ENCODE assay signal across 9 cellular contexts in genomic region chr6:96925290-96925687, GRCh38. TPM values are rescaled to one million over a fixed set of nuclear protein-coding genes. Genes with fewer than 3 reads are reported as not detected.
DNase-seq lines count a peak whose midpoint lies in the region; ATAC-seq, FAIRE-seq and TF ChIP-seq lines count a peak whose summit lies in the region.
"Had no signal": no experiment of that assay in that cellular context is flagged by ENCODE, and none has a peak within 500 bp of the region (broad histone marks: within the 10 kb centered on the region; RNA-seq: fewer than 3 reads in every experiment).

No MANE protein-coding gene starts in this region.

- CTCF ChIA-PET in PC-9 (lab: Charles Lee) (no interaction called here), endothelial cell of umbilical vein (lab: Charles Lee) (interaction anchor here (1.4 kb wide), 1 partner anchor 10 kb away, joined by 3 read pairs; no protein-coding TSS in a partner anchor)

- peak overlapping the region; percentile 95 for H3K4me2 ChIP-seq in PC-9
- peak overlapping the region; percentile 61 for H3K4me2 ChIP-seq in endothelial cell of umbilical vein (ENCODE audit: insufficient read depth, low read length)

- TF ChIP-seq CTCF in GM06990 (IDR thresholded peaks at IDR 0.05; ENCODE audit: insufficient read depth, low read length, poor library complexity, severe bottlenecking) (no peak), PC-9 (conservative IDR thresholded peaks at IDR 0.05) (no peak), endothelial cell of umbilical vein (IDR thresholded peaks at IDR 0.05; ENCODE audit: extremely low read depth in 1 of 2, insufficient read depth in 1 of 2, low read depth in 1 of 2, low read length in 2 of 2) (no peak), pancreas (IDR thresholded peaks at IDR 0.05) (no peak)

- no peak for TF ChIP-seq POLR2A in endothelial cell of umbilical vein (IDR thresholded peaks at IDR 0.05; ENCODE audit: low read depth, low read length)

- H3K27ac ChIP-seq in PC-9 (no peak overlapping the region), endothelial cell of umbilical vein (ENCODE audit: insufficient read depth, low read depth, low read length) (no peak overlapping the region), pancreas (peak overlapping the region in 2 of 4 donors; percentile 80 to 88)

- DNase-seq in GM06990 (ENCODE audit: extremely low read depth, insufficient read length): no peak
- no peak for DNase-seq in PC-9
- DNase-seq in endothelial cell of umbilical vein (ENCODE audit: low read depth, low spot score): no peak
- no peak for DNase-seq in pancreas
- DNase-seq in NCI-H146 (lab: John Stamatoyannopoulos, UW): no peak
- DNase-seq: T-helper 9 cell had no signal

- no peaks in the 10 kb centered on the region for H3K9me2 ChIP-seq in PC-9 (ENCODE audit: insufficient read depth)

- no peaks in the 10 kb centered on the region for H3K9me3 ChIP-seq in PC-9 (ENCODE audit: insufficient read depth, low read depth)
- no peaks in the 10 kb centered on the region for H3K9me3 ChIP-seq in endothelial cell of umbilical vein (replicated peaks; ENCODE audit: control insufficient read depth, insufficient read depth, low read length)
- no peaks in the 10 kb centered on the region for H3K9me3 ChIP-seq in pancreas

- H3F3A ChIP-seq in PC-9 (ENCODE audit: insufficient read depth, low read depth): peaks cover 14% of the 10 kb centered on the region; the same call in 1 of the 2 replicates

- no peak overlapping the region for H3K9ac ChIP-seq in endothelial cell of umbilical vein (replicated peaks; ENCODE audit: extremely low read depth, insufficient read depth, low read length)

- peak overlapping the region; percentile 83 for H3K4me3 ChIP-seq in GM06990 (replicated peaks; ENCODE audit: low read depth, low read length)
- peak overlapping the region; percentile 85 for H3K4me3 ChIP-seq in PC-9
- H3K4me3 ChIP-seq in endothelial cell of umbilical vein (replicated peaks in 1 of 3; ENCODE audit: insufficient read depth in 1 of 3, low read depth in 1 of 3, low read length in 3 of 3): no peak overlapping the region
- peak overlapping the region; percentile 47 to 65 (median 55) for H3K4me3 ChIP-seq in pancreas

- FAIRE-seq in endothelial cell of umbilical vein (lab: Jason Lieb, UNC): no peak
- FAIRE-seq in pancreas (lab: Jason Lieb, UNC): no peak

- H3K27me3 ChIP-seq in GM06990 (replicated peaks; ENCODE audit: control insufficient read depth, insufficient read depth, low read length) (no peaks in the 10 kb centered on the region), PC-9 (ENCODE audit: insufficient read depth, low read depth) (no peaks in the 10 kb centered on the region), endothelial cell of umbilical vein (ENCODE audit: control insufficient read depth in 2 of 2, insufficient read depth in 2 of 2, low read length in 2 of 2) (peaks cover 24 to 68% of the 10 kb centered on the region in 2 experiments), pancreas (no peaks in the 10 kb centered on the region)

- H3K79me2 ChIP-seq in PC-9 (ENCODE audit: low read depth) (no peaks in the 10 kb centered on the region), endothelial cell of umbilical vein (ENCODE audit: control insufficient read depth, insufficient read depth, low read length) (no peaks in the 10 kb centered on the region)

- no peak for ATAC-seq in pancreas
- ATAC-seq in esophagus mucosa: no peak
- no peak for ATAC-seq in HG03139 (IDR thresholded peaks at IDR 0.05; ENCODE audit: unreplicated experiment)
- no peak for ATAC-seq in HG02678 (IDR thresholded peaks at IDR 0.05; ENCODE audit: unreplicated experiment)

- H3K4me1 ChIP-seq in PC-9 (replicated peaks; ENCODE audit: insufficient read depth) (peaks cover 16% of the 10 kb centered on the region), endothelial cell of umbilical vein (ENCODE audit: control insufficient read depth, extremely low read depth, insufficient read depth, low read length) (peaks cover 4% of the 10 kb centered on the region), pancreas (peaks cover 0 to 4% (median 0%) of the 10 kb centered on the region in 3 donors)

- BruUV-seq in PC-9 (replicated peaks; lab: Mats Ljungman, UMichigan) (no TSS peak), endothelial cell of umbilical vein (replicated peaks; lab: Mats Ljungman, UMichigan) (no TSS peak)

- H3K9me1 ChIP-seq in endothelial cell of umbilical vein (replicated peaks; ENCODE audit: control insufficient read depth, extremely low read depth, insufficient read depth, low read length): no peaks in the 10 kb centered on the region

- H2AFZ ChIP-seq in PC-9 (peak overlapping the region; percentile 93; the same call in 1 of the 2 replicates), endothelial cell of umbilical vein (ENCODE audit: low read depth, low read length) (no peak overlapping the region)

- intact Hi-C loops in PC-9 (cut with micrococcal nuclease; ENCODE audit: unreplicated experiment): no loop called here
- intact Hi-C loops in endothelial cell of umbilical vein (cut with micrococcal nuclease): loop anchor here (2.0 kb wide), 1 partner anchor 26 kb away; no protein-coding TSS in a partner anchor
- intact Hi-C loops in pancreas (cut with DNase I): no loop called here

- POLR2A ChIA-PET in PC-9 (lab: Charles Lee; ENCODE audit: unreplicated experiment): no interaction called here
- POLR2A ChIA-PET in endothelial cell of umbilical vein (lab: Charles Lee): no interaction called here

- dilution Hi-C loops in endothelial cell of umbilical vein (cut with MboI; ENCODE audit: extremely low pct_ligation_motif_present, low sequenced_read_pairs): no loop called here

- H3K36me3 ChIP-seq in GM06990 (ENCODE audit: control insufficient read depth, insufficient read depth, low read length) (no peaks in the 10 kb centered on the region), PC-9 (ENCODE audit: low read depth) (no peaks in the 10 kb centered on the region), endothelial cell of umbilical vein (ENCODE audit: control insufficient read depth in 2 of 2, extremely low read depth in 1 of 2, insufficient read depth in 2 of 2, low read length in 2 of 2) (no peaks in the 10 kb centered on the region), pancreas (no peaks in the 10 kb centered on the region)

- H4K20me1 ChIP-seq in PC-9 (ENCODE audit: insufficient read depth) (no peaks in the 10 kb centered on the region), endothelial cell of umbilical vein (replicated peaks; ENCODE audit: control insufficient read depth, extremely low read depth, insufficient read depth, low read length) (no peaks in the 10 kb centered on the region)

- 15% methylated on average over 8 of the region's 8 CpGs for WGBS in pancreas, 2 donors

TF ChIP-seq in endothelial cell of umbilical vein, 7 proteins besides CTCF, POLR2A, EP300 and RAD21:
- TF ChIP-seq GATA2 (IDR thresholded peaks at IDR 0.05; ENCODE audit: insufficient read depth, insufficient read length, low read depth, low read length) (no peak), FOS (IDR thresholded peaks at IDR 0.05; ENCODE audit: borderline replicate concordance, insufficient read depth, low read length) (no peak), JUN (IDR thresholded peaks at IDR 0.05; ENCODE audit: borderline replicate concordance, insufficient read depth, insufficient read length, low read depth) (no peak), MYC (IDR thresholded peaks at IDR 0.05; ENCODE audit: low read depth, low read length) (no peak), MAX (IDR thresholded peaks at IDR 0.05; ENCODE audit: insufficient read depth, insufficient read length) (no peak), POLR2AphosphoS5 (IDR thresholded peaks at IDR 0.05; ENCODE audit: insufficient read depth, low read depth, low read length) (no peak), EZH2 (IDR thresholded peaks at IDR 0.05; ENCODE audit: borderline replicate concordance, low read depth, low read length, severe bottlenecking) (no peak)

RNA-seq across cellular contexts. Expression of gene KLHL32, which starts 0.8 kb away (rescaled TPM):
- total RNA-seq in PC-9 (2021) (0.44 and 0.83 TPM in 2 replicates), endothelial cell of umbilical vein (not detected in 2 replicates), pancreas (1 to 10 TPM in 1 of 6 donors, under 1 TPM in 5; 0.37 to 1.3 (median 0.43) TPM), esophagus mucosa (not detected)
- polyA plus RNA-seq in endothelial cell of umbilical vein (0.04 and 0.10 TPM in 2 replicates), pancreas (1 to 10 TPM in 1 of 2 donors, under 1 TPM in 1; 0.49 to 1.2 TPM)
- polyA plus RNA-seq in endothelial cell of umbilical vein (2011; cell fraction: cytosol; rRNA removed): not detected in 2 replicates
- 0.05 TPM in 1 of 2 replicates, not detected in the other for polyA plus RNA-seq in endothelial cell of umbilical vein (2011; cell fraction: nucleus; rRNA removed)
- not detected in 2 replicates for polyA plus RNA-seq in endothelial cell of umbilical vein (2012)
- not detected in 2 replicates for polyA minus RNA-seq in endothelial cell of umbilical vein
- polyA minus RNA-seq in endothelial cell of umbilical vein (2011; cell fraction: cytosol; rRNA and poly(A)+ RNA removed): not detected
- not detected in 2 replicates for polyA minus RNA-seq in endothelial cell of umbilical vein (2011; cell fraction: nucleus; rRNA and poly(A)+ RNA removed)

RNA-seq across cellular contexts. Expression of gene NDUFAF4, which starts 27.6 kb away (rescaled TPM):
- 32.1 and 35.7 TPM in 2 replicates for total RNA-seq in PC-9 (2021)
- total RNA-seq in endothelial cell of umbilical vein: 39.8 and 44.6 TPM in 2 replicates
- 5.9 and 8.8 TPM in 2 replicates for polyA plus RNA-seq in endothelial cell of umbilical vein
- 31.5 and 31.8 TPM in 2 replicates for polyA plus RNA-seq in endothelial cell of umbilical vein (2011; cell fraction: cytosol; rRNA removed)
- polyA plus RNA-seq in endothelial cell of umbilical vein (2011; cell fraction: nucleus; rRNA removed): 11.0 and 16.4 TPM in 2 replicates
- 35.4 and 58.2 TPM in 2 replicates for polyA plus RNA-seq in endothelial cell of umbilical vein (2012)
- 2.5 and 3.9 TPM in 2 replicates for polyA minus RNA-seq in endothelial cell of umbilical vein
- polyA minus RNA-seq in endothelial cell of umbilical vein (2011; cell fraction: cytosol; rRNA and poly(A)+ RNA removed): 7.6 TPM
- 2.0 and 2.5 TPM in 2 replicates for polyA minus RNA-seq in endothelial cell of umbilical vein (2011; cell fraction: nucleus; rRNA and poly(A)+ RNA removed)
- total RNA-seq in pancreas: 10 to 100 TPM in 5 of 6 donors, 1 to 10 TPM in 1; 8.2 to 15.2 (median 12.0) TPM
- polyA plus RNA-seq in pancreas: 10 to 100 TPM; 11.1 to 17.0 TPM
- 20.6 TPM for total RNA-seq in esophagus mucosa

Comparison
In these comparisons a context has a peak if more than half of its experiments do, and no peak if none do; other contexts are left out.
1. H3K4me3 ChIP-seq: peak in GM06990 (single experiment), PC-9 (single experiment) and pancreas (4 of 4); none in endothelial cell of umbilical vein (0 of 3).